ENCODE assay signal across 12 cellular contexts in the genomic region with DNA sequence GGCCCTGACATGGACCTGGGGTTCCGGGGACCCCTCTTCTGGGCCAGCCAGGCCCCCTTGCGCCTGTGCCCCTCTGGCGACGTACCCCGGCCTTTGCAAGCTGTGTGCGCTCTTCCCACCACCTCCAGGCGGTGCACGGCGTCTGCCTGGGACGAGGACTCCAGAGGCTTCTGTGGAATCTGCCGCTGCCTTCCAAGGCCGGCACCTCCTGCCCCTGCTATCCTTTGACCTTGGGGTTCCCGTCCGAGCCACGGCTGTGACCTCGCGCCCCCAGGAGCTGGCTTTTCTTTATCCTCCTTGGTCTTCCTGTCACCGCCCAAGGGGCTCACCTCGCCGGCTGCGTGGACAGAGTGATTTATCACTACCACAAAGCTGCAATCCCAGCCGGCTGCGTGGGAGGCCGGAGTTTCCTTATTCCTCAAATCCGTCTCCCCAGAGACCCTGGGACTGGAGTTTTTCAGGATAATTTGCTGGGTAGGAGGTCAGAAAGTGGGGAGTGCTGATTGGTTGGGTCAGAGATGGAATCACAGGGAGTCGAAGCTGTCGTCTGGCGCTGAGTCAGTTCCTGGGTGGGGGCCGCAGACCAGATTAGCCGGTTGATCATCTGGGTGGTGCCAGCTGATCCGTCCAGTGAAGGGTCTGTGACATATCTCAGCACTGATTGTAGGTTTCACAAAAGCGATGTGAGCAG. TPM values are rescaled to one million over a fixed set of nuclear protein-coding genes. Genes with fewer than 3 reads are reported as not detected.
DNase-seq lines count a peak whose midpoint lies in the region; ATAC-seq and TF ChIP-seq lines count a peak whose summit lies in the region.
"Had no signal": no experiment of that assay in that cellular context is flagged by ENCODE, and none has a peak within 500 bp of the region (broad histone marks: within the 10 kb centered on the region; RNA-seq: fewer than 3 reads in every experiment).

No MANE protein-coding gene starts in this region.

- peak overlapping the region; percentile 80 for H3K18ac ChIP-seq in neuronal stem cell (ENCODE audit: low read length)

- no peaks in the 10 kb centered on the region for H3K9me3 ChIP-seq in Caco-2
- no peaks in the 10 kb centered on the region for H3K9me3 ChIP-seq in RWPE2 (ENCODE audit: severe bottlenecking)
- H3K9me3 ChIP-seq in neuronal stem cell (replicated peaks in 1 of 2; ENCODE audit: control insufficient read depth in 2 of 2, insufficient read depth in 1 of 2, low read depth in 1 of 2, low read length in 2 of 2) = peaks cover 0 to 2% of the 10 kb centered on the region in 2 donors

- intact Hi-C loops in Caco-2 (cut with micrococcal nuclease; ENCODE audit: unreplicated experiment) = no loop called here
- intact Hi-C loops in Right ventricle myocardium superior (cut with DNase I) = no loop called here

- peak in 1 of 2 experiments; percentile 35 for TF ChIP-seq CTCF in Caco-2 (IDR thresholded peaks at IDR 0.05; ENCODE audit: insufficient read depth in 1 of 2, low read depth in 1 of 2, low read length in 1 of 2, severe bottlenecking in 1 of 2, unreplicated experiment in 1 of 2)
- TF ChIP-seq CTCF in RWPE2 (IDR thresholded peaks at IDR 0.05; ENCODE audit: poor library complexity, severe bottlenecking) = no peak

- ATAC-seq in RWPE2 (ENCODE audit: low read depth) = peak; percentile 73
- peak; percentile 27 for ATAC-seq in Right ventricle myocardium superior (ENCODE audit: poor library complexity)
- no peak for ATAC-seq in HG03097 (IDR thresholded peaks at IDR 0.05; ENCODE audit: low FRiP score, unreplicated experiment)
- ATAC-seq in GM19452 (IDR thresholded peaks at IDR 0.05; ENCODE audit: unreplicated experiment) = no peak

- H3K4me1 ChIP-seq in Caco-2 (peaks cover 38% of the 10 kb centered on the region), RWPE2 (ENCODE audit: insufficient read depth, poor library complexity, severe bottlenecking) (peaks cover 16% of the 10 kb centered on the region), neuronal stem cell (ENCODE audit: control insufficient read depth in 2 of 2, insufficient read depth in 1 of 2, low read depth in 1 of 2, low read length in 2 of 2) (peaks cover 0 to 5% of the 10 kb centered on the region in 2 donors)

- POLR2A ChIA-PET in Caco-2 (lab: Charles Lee) = no interaction called here

- H4K8ac ChIP-seq in neuronal stem cell (ENCODE audit: low read depth, low read length) = no peak overlapping the region

- peak overlapping the region; percentile 66 for H2BK5ac ChIP-seq in neuronal stem cell (ENCODE audit: low read length)

- no peaks in the 10 kb centered on the region for H3K9me3 Mint-ChIP-seq in Caco-2 (ENCODE audit: unreplicated experiment)
- H3K9me3 Mint-ChIP-seq: activated naive CD8-positive, alpha-beta T cell treated with anti-CD3 and anti-CD28 coated beads for 36 hours; CD8-positive, alpha-beta memory T cell; stimulated activated naive CD8-positive, alpha-beta T cell treated with anti-CD3 and anti-CD28 coated beads, Interleukin-15, Interleukin-2, amounts not matched to agents 100 ng/mL and 50 ng/mL, for 24 hours had no signal

- H3K36me3 Mint-ChIP-seq in Caco-2 (ENCODE audit: insufficient read depth, unreplicated experiment) = peaks cover 13% of the 10 kb centered on the region
- H3K36me3 Mint-ChIP-seq: activated naive CD8-positive, alpha-beta T cell treated with anti-CD3 and anti-CD28 coated beads for 36 hours; CD8-positive, alpha-beta memory T cell had no signal

- H3K79me1 ChIP-seq in neuronal stem cell (ENCODE audit: low read depth, low read length) = no peaks in the 10 kb centered on the region

- H3K27me3 Mint-ChIP-seq in Caco-2 (ENCODE audit: insufficient read depth, unreplicated experiment) = no peaks in the 10 kb centered on the region
- H3K27me3 Mint-ChIP-seq: activated naive CD8-positive, alpha-beta T cell treated with anti-CD3 and anti-CD28 coated beads for 36 hours; CD8-positive, alpha-beta memory T cell; stimulated activated naive CD8-positive, alpha-beta T cell treated with anti-CD3 and anti-CD28 coated beads, Interleukin-15, Interleukin-2, amounts not matched to agents 100 ng/mL and 50 ng/mL, for 24 hours had no signal

- CTCF ChIA-PET in Caco-2 (lab: Charles Lee) = no interaction called here

- H3K36me3 ChIP-seq in Caco-2 (ENCODE audit: control insufficient read depth, insufficient read depth, low read length) (no peaks in the 10 kb centered on the region), RWPE2 (ENCODE audit: low read depth) (no peaks in the 10 kb centered on the region), neuronal stem cell (replicated peaks in 1 of 2; ENCODE audit: control insufficient read depth in 2 of 2, insufficient read depth in 2 of 2, low read length in 2 of 2) (no peaks in the 10 kb centered on the region)

- peak overlapping the region; percentile 27 for H3K4me3 ChIP-seq in Caco-2 (ENCODE audit: low read depth, low read length)
- no peak overlapping the region for H3K4me3 ChIP-seq in RWPE2 (ENCODE audit: severe bottlenecking)
- no peak overlapping the region for H3K4me3 ChIP-seq in neuronal stem cell (ENCODE audit: low read length in 2 of 2)

- no peak overlapping the region for H4K91ac ChIP-seq in neuronal stem cell (ENCODE audit: low read depth, low read length, poor library complexity)

- peak overlapping the region; percentile 84 for H2AFZ ChIP-seq in neuronal stem cell (ENCODE audit: low read length)

- no peak overlapping the region for H2BK15ac ChIP-seq in neuronal stem cell (ENCODE audit: low read length)

- no peak overlapping the region for H3K4me2 ChIP-seq in neuronal stem cell (ENCODE audit: insufficient read depth, low read length, poor library complexity, severe bottlenecking)

- H3K9ac ChIP-seq in neuronal stem cell (ENCODE audit: low read depth, low read length, poor library complexity) = no peak overlapping the region

- no peak overlapping the region for H2BK120ac ChIP-seq in neuronal stem cell (ENCODE audit: low read depth, low read length)

- WGBS in neuronal stem cell (ENCODE audit: extremely low coverage in 2 of 2, insufficient read length in 2 of 2, insufficient replicate concordance in 1 of 2), 2 donors = no CpG with 5 or more reads among the region's 32 CpGs

- H3K4me3 Mint-ChIP-seq in Caco-2 (ENCODE audit: unreplicated experiment) = peak overlapping the region; percentile 65
- H3K4me3 Mint-ChIP-seq: activated naive CD8-positive, alpha-beta T cell treated with anti-CD3 and anti-CD28 coated beads for 36 hours; CD8-positive, alpha-beta memory T cell; stimulated activated naive CD8-positive, alpha-beta T cell treated with anti-CD3 and anti-CD28 coated beads, Interleukin-15, Interleukin-2, amounts not matched to agents 100 ng/mL and 50 ng/mL, for 24 hours had no signal

- H2AK5ac ChIP-seq in neuronal stem cell (ENCODE audit: low read depth, low read length) = peak overlapping the region; percentile 28

- peak; percentile 72 to 84 for DNase-seq in Caco-2
- DNase-seq in RWPE2 (ENCODE audit: low spot score) = peak; percentile 70
- no peak for DNase-seq in Right ventricle myocardium superior
- no peak for DNase-seq in neuronal stem cell (ENCODE audit: low spot score)
- no peak for DNase-seq in superior temporal gyrus (ENCODE audit: extremely low spot score)
- no peak for DNase-seq in activated naive CD4-positive, alpha-beta T cell treated with anti-CD3 and anti-CD28 coated beads, Interleukin-2, amount 50 U/mL, for 16 hours
- DNase-seq: activated naive CD8-positive, alpha-beta T cell treated with anti-CD3 and anti-CD28 coated beads for 36 hours; CD8-positive, alpha-beta memory T cell; NCI-H1436 had no signal

- peaks cover 37% of the 10 kb centered on the region for H3K4me1 Mint-ChIP-seq in Caco-2 (ENCODE audit: low read depth, unreplicated experiment)
- H3K4me1 Mint-ChIP-seq: activated naive CD8-positive, alpha-beta T cell treated with anti-CD3 and anti-CD28 coated beads for 36 hours; CD8-positive, alpha-beta memory T cell had no signal

- no peak overlapping the region for H3K14ac ChIP-seq in neuronal stem cell (ENCODE audit: low read length)

- BruUV-seq in Caco-2 (replicated peaks; lab: Mats Ljungman, UMichigan) = no TSS peak

- no peaks in the 10 kb centered on the region for H3K27me3 ChIP-seq in Caco-2 (replicated peaks; ENCODE audit: control insufficient read depth, insufficient read depth, low read length)
- H3K27me3 ChIP-seq in RWPE2 (ENCODE audit: insufficient read depth, poor library complexity, severe bottlenecking) = no peaks in the 10 kb centered on the region
- H3K27me3 ChIP-seq in neuronal stem cell (ENCODE audit: control insufficient read depth in 3 of 3, insufficient read depth in 3 of 3, low read depth in 1 of 3, low read length in 3 of 3) = no peaks in the 10 kb centered on the region

- H3K27ac ChIP-seq in RWPE2 (ENCODE audit: poor library complexity, severe bottlenecking) = peak overlapping the region; percentile 34
- H3K27ac ChIP-seq in neuronal stem cell (replicated peaks; ENCODE audit: low read length) = no peak overlapping the region

- no peak overlapping the region for H3K23ac ChIP-seq in neuronal stem cell (ENCODE audit: low read depth, low read length, poor library complexity)

- H3K4ac ChIP-seq in neuronal stem cell (ENCODE audit: low read length) = no peak overlapping the region

- peak overlapping the region; percentile 92 for H3K27ac Mint-ChIP-seq in Caco-2 (ENCODE audit: unreplicated experiment)
- H3K27ac Mint-ChIP-seq: activated naive CD8-positive, alpha-beta T cell treated with anti-CD3 and anti-CD28 coated beads for 36 hours; stimulated activated naive CD8-positive, alpha-beta T cell treated with anti-CD3 and anti-CD28 coated beads, Interleukin-15, Interleukin-2, amounts not matched to agents 100 ng/mL and 50 ng/mL, for 24 hours had no signal

- H2BK12ac ChIP-seq in neuronal stem cell (ENCODE audit: low read length) = peak overlapping the region; percentile 58

RNA-seq across cellular contexts. Expression of a gene that starts 19.9 kb away (rescaled TPM):
- total RNA-seq in Caco-2 (2022) (53.9 and 59.6 TPM in 2 replicates), Right ventricle myocardium superior (5.1 TPM)
- 32.6 TPM for polyA plus RNA-seq in neuronal stem cell (2013, experiment 1 of 2)
- 33.7 TPM for polyA plus RNA-seq in neuronal stem cell (2013, experiment 2 of 2)

RNA-seq across cellular contexts. Expression of a gene that starts 57.3 kb away (rescaled TPM):
- total RNA-seq in Caco-2 (2022) (72.4 and 75.0 TPM in 2 replicates), Right ventricle myocardium superior (50.8 TPM)
- 42.2 TPM for polyA plus RNA-seq in neuronal stem cell (2013, experiment 1 of 2)
- polyA plus RNA-seq in neuronal stem cell (2013, experiment 2 of 2) = 42.0 TPM

Comparison
In these comparisons a context has a peak if more than half of its experiments do, and no peak if none do; other contexts are left out.
1. DNase-seq: peak in Caco-2 (2 of 2) and RWPE2 (single experiment); none in Right ventricle myocardium superior (single experiment), neuronal stem cell (single experiment), superior temporal gyrus (single experiment) and activated naive CD4-positive, alpha-beta T cell treated with anti-CD3 and anti-CD28 coated beads, Interleukin-2, amount 50 U/mL, for 16 hours (single experiment).
2. ATAC-seq: peak in RWPE2 (single experiment) and Right ventricle myocardium superior (single experiment); none in HG03097 (single experiment) and GM19452 (single experiment).